ENCODE assay signal across 8 cellular contexts in the genomic region with DNA sequence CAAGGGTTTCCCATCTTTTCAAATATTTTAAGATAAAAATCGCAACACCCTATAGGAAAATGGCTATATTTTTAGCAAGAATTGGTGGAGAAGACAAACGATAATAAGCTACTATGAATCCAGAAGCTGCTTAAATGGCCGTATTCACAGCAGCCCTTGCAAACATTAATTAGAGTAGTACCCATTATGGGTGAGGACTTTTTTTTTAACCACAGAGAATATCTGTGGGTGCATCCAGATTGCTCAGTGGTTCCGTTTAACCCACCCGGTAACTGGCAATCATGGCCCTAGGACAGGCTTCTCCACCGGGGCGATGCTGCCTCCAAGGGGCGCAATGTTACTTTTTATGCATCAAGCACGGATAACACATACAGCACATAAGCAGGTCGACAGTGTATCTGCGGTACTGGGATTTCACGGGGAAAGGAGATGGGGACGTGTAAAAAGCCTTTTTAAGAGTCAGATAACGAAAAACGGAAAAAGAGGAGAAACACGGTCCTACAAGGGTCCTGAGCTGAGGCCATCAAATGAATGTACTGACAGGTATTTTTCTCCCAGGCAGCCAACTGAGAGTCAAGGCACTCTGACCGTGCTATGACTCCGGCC.
A peak's percentile ranks its signal among the peaks of the same experiment; 100 is the strongest.
DNase-seq lines count a peak whose midpoint lies in the region.

No MANE protein-coding gene starts in this region.

- DNase-seq in activated effector memory CD4-positive, alpha-beta T cell treated with anti-CD3 and anti-CD28 coated beads, Interleukin-2, amount 50 U/mL, for 16 hours: peak; percentile 64
- no peak for DNase-seq in activated effector memory CD4-positive, alpha-beta T cell treated with Interleukin-2 at 50 U/mL for 16 hours
- DNase-seq in NCI-H748 treated with DMSO at 0.1 percent for 48 hours (lab: John Stamatoyannopoulos, UW) (peak; percentile 20), astrocyte of the hippocampus (ENCODE audit: low read depth, low spot score) (peak; percentile 29), islet precursor cell (peak; percentile 60), AG08396 (ENCODE audit: low spot score) (no peak)
- peak; percentile 52 for DNase-seq in stimulated activated CD4-positive, alpha-beta T cell treated with anti-CD3 and anti-CD28 coated beads, Interleukin-15, amount 100 ng/mL, for 24 hours
- DNase-seq in NK-92 treated with Interleukin-12 subunit alpha and Interleukin-12 subunit beta, amount 100 ng/mL, for 24 hours (lab: John Stamatoyannopoulos, UW): no peak

Comparison
In these comparisons a context has a peak if more than half of its experiments do, and no peak if none do; other contexts are left out.
1. DNase-seq: peak in activated effector memory CD4-positive, alpha-beta T cell treated with anti-CD3 and anti-CD28 coated beads, Interleukin-2, amount 50 U/mL, for 16 hours (single experiment), NCI-H748 treated with DMSO at 0.1 percent for 48 hours (single experiment), astrocyte of the hippocampus (single experiment), islet precursor cell (single experiment) and stimulated activated CD4-positive, alpha-beta T cell treated with anti-CD3 and anti-CD28 coated beads, Interleukin-15, amount 100 ng/mL, for 24 hours (single experiment); none in activated effector memory CD4-positive, alpha-beta T cell treated with Interleukin-2 at 50 U/mL for 16 hours (single experiment), NK-92 treated with Interleukin-12 subunit alpha and Interleukin-12 subunit beta, amount 100 ng/mL, for 24 hours (single experiment) and AG08396 (single experiment).